8 cellular contexts compared by ENCODE assay signal in genomic region chr2:27071277-27071989, GRCh38.
A peak's percentile ranks its signal among the peaks of the same experiment; 100 is the strongest.
DNase-seq lines count a peak whose midpoint lies in the region; ATAC-seq lines count a peak whose summit lies in the region.

OST4 (minus strand) TSS chr2:27071654.

- ATAC-seq in GM18909 (IDR thresholded peaks at IDR 0.05; ENCODE audit: poor library complexity, unreplicated experiment) (peak; percentile 87), HG03159 (IDR thresholded peaks at IDR 0.05; ENCODE audit: unreplicated experiment) (peak; percentile 82)

- DNase-seq in AG08395 (ENCODE audit: low spot score): peak; percentile 95
- DNase-seq in NCI-H345 (lab: John Stamatoyannopoulos, UW): peak; percentile 97
- DNase-seq in activated CD4-positive, CD25-positive, alpha-beta regulatory T cell (lab: John Stamatoyannopoulos, UW): peak; percentile 81 to 90 (median 85)
- DNase-seq in central memory CD4-positive, alpha-beta T cell: peak; percentile 88
- DNase-seq in islet precursor cell: peak; percentile 96
- peak; percentile 78 to 85 (median 82) for DNase-seq in stimulated activated CD4-positive, alpha-beta T cell treated with anti-CD3 and anti-CD28 coated beads, Interleukin-12 subunit alpha, Interleukin-12 subunit beta, amount 100 ng/mL, for 48 hours (ENCODE audit: low read depth in 2 of 3, low spot score in 1 of 3)

Comparison
In these comparisons a context has a peak if more than half of its experiments do, and no peak if none do; other contexts are left out.
1. Peak in every context shown above with its lines: DNase-seq and ATAC-seq.